Comparison of ENCODE assay signal across 27 cellular contexts in the genomic region with DNA sequence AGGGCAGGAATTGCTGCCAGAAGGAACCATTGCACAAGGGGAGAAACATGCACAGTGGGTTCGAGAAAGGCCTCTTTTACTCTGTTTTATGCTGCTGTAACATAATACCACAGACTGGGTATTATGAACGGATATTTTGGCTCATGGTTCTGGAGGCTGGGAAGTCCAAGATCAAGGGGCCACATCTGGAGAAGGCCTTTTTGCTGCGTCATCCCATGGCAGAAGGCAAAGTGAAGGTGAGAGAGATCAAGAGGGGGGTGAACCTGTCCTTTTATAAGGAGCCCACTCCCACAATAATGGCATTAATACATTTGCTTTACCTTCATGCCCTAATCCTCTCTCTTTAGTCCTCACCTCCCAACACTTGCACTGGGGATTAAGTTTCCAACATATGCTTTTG.
"Had no signal": no experiment of that assay in that cellular context is flagged by ENCODE, and none has a peak within 500 bp of the region (broad histone marks: within the 10 kb centered on the region; RNA-seq: fewer than 3 reads in every experiment).

No MANE protein-coding gene starts in this region.

- H3K4me3 Mint-ChIP-seq: immature natural killer cell; mesothelial cell of epicardium; naive B cell; natural killer cell treated with Interleukin-12 subunit alpha and Interleukin-12 subunit beta and Interleukin-15 and Interleukin-18, amount 100 ng/mL, for 72 hours; stimulated activated effector memory CD8-positive, alpha-beta T cell treated with anti-CD3 and anti-CD28 coated beads, Interleukin-12 subunit alpha, Interleukin-12 subunit beta, amount 100 ng/mL, for 72 hours; stimulated activated naive CD8-positive, alpha-beta T cell treated with anti-CD3 and anti-CD28 coated beads, Interleukin-15, Interleukin-2, amounts not matched to agents 100 ng/mL and 50 ng/mL, for 24 hours had no signal

- H3K4me3 ChIP-seq: left ventricle myocardium inferior, lung, pancreas, prostate gland, sigmoid colon, spleen, suprapubic skin, thoracic aorta, tibial artery, upper lobe of right lung had no signal

- ATAC-seq: natural killer cell treated with Interleukin-12 subunit alpha and Interleukin-12 subunit beta and Interleukin-15 and Interleukin-18, amount 100 ng/mL, for 72 hours; pancreas; right cardiac atrium; stimulated activated effector memory CD8-positive, alpha-beta T cell treated with anti-CD3 and anti-CD28 coated beads, Interleukin-12 subunit alpha, Interleukin-12 subunit beta, amount 100 ng/mL, for 72 hours; upper lobe of right lung had no signal

- H3K4me1 ChIP-seq: left ventricle myocardium inferior, pancreas, prostate gland, sigmoid colon, spleen, suprapubic skin, tibial artery, upper lobe of right lung had no signal

- H3K36me3 ChIP-seq: left ventricle myocardium inferior, pancreas, prostate gland, sigmoid colon, spleen, suprapubic skin, thoracic aorta, tibial artery, upper lobe of right lung had no signal

- H3K9me3 ChIP-seq: left ventricle myocardium inferior, pancreas, prostate gland, sigmoid colon, spleen, suprapubic skin, thoracic aorta, tibial artery, upper lobe of right lung had no signal

- FAIRE-seq: islet of Langerhans, pancreas, small intestine, urothelium cell line had no signal

- H3K27ac Mint-ChIP-seq: immature natural killer cell; mesothelial cell of epicardium; natural killer cell treated with Interleukin-12 subunit alpha and Interleukin-12 subunit beta and Interleukin-15 and Interleukin-18, amount 100 ng/mL, for 72 hours; stimulated activated effector memory CD8-positive, alpha-beta T cell treated with anti-CD3 and anti-CD28 coated beads, Interleukin-12 subunit alpha, Interleukin-12 subunit beta, amount 100 ng/mL, for 72 hours; stimulated activated naive CD8-positive, alpha-beta T cell treated with anti-CD3 and anti-CD28 coated beads, Interleukin-15, Interleukin-2, amounts not matched to agents 100 ng/mL and 50 ng/mL, for 24 hours had no signal

- DNase-seq: hypothalamus; immature natural killer cell; left ventricle myocardium inferior; mesendoderm; naive B cell; pancreas; posterior cingulate gyrus; retina; right cardiac atrium; sigmoid colon; small intestine; spleen; stimulated activated CD4-positive, alpha-beta T cell treated with anti-CD3 and anti-CD28 coated beads, Interleukin-4, amount 100 ng/mL, for 24 hours; stimulated activated naive CD4-positive, alpha-beta T cell; tibial artery; trophoblast cell; upper lobe of right lung had no signal

- H3K9me3 Mint-ChIP-seq: immature natural killer cell; natural killer cell treated with Interleukin-12 subunit alpha and Interleukin-12 subunit beta and Interleukin-15 and Interleukin-18, amount 100 ng/mL, for 72 hours; stimulated activated effector memory CD8-positive, alpha-beta T cell treated with anti-CD3 and anti-CD28 coated beads, Interleukin-12 subunit alpha, Interleukin-12 subunit beta, amount 100 ng/mL, for 72 hours; stimulated activated naive CD8-positive, alpha-beta T cell treated with anti-CD3 and anti-CD28 coated beads, Interleukin-15, Interleukin-2, amounts not matched to agents 100 ng/mL and 50 ng/mL, for 24 hours had no signal

- H3K27me3 ChIP-seq: pancreas, sigmoid colon, suprapubic skin, upper lobe of right lung had no signal

- H3K4me1 Mint-ChIP-seq: immature natural killer cell; naive B cell; stimulated activated effector memory CD8-positive, alpha-beta T cell treated with anti-CD3 and anti-CD28 coated beads, Interleukin-12 subunit alpha, Interleukin-12 subunit beta, amount 100 ng/mL, for 72 hours had no signal

- H3K27ac ChIP-seq: left ventricle myocardium inferior, pancreas, prostate gland, sigmoid colon, spleen, suprapubic skin, thoracic aorta, tibial artery, upper lobe of right lung had no signal

- H3K36me3 Mint-ChIP-seq: immature natural killer cell; natural killer cell treated with Interleukin-12 subunit alpha and Interleukin-12 subunit beta and Interleukin-15 and Interleukin-18, amount 100 ng/mL, for 72 hours; stimulated activated effector memory CD8-positive, alpha-beta T cell treated with anti-CD3 and anti-CD28 coated beads, Interleukin-12 subunit alpha, Interleukin-12 subunit beta, amount 100 ng/mL, for 72 hours had no signal
